In the genomic region with DNA sequence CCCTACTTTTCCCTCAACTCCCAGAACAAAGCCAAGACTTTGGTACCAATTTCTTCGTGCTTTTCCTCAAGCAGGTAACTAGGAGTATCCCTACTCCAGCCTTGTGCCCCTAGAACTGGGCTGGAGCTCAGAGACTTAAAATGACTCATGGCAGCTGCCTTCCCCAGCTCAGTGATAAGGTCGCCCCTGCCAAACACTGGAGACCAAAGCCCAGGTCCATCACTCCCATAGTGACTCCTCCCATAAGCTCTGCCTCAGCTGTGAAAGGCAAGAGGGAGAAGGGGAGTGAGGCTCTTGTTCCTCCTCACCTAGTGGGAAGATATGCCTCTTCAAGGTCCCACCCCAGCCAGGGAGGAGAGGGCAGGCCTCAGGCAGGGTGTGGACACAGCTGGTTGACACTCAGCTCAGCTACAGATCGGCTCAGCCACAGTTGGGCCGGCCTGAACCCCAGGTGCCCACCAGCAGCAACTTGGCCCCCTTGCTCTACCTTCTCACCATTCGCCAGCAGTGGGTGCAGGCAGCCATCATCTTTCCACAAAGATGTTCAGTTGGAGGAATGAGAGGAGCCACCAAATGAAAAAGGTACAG, we compare ENCODE assay signal across 23 cellular contexts. TPM values are rescaled to one million over a fixed set of nuclear protein-coding genes. Genes with fewer than 3 reads are reported as not detected.
"Had no signal": no experiment of that assay in that cellular context is flagged by ENCODE, and none has a peak within 500 bp of the region (broad histone marks: within the 10 kb centered on the region; RNA-seq: fewer than 3 reads in every experiment).

No MANE protein-coding gene starts in this region.

- H3K4me3 Mint-ChIP-seq: stimulated activated naive CD8-positive, alpha-beta T cell treated with anti-CD3 and anti-CD28 coated beads, Interleukin-15, Interleukin-2, amounts not matched to agents 100 ng/mL and 50 ng/mL, for 24 hours had no signal

- DNase-seq: effector memory CD4-positive, alpha-beta T cell; gastrocnemius medialis; heart right ventricle; hypothalamus; kidney glomerular epithelial cell; mammary epithelial cell; mucosa of descending colon; naive thymus-derived CD8-positive, alpha-beta T cell; ovary; small intestine; stimulated activated CD4-positive, alpha-beta T cell treated with anti-CD3 and anti-CD28 coated beads, Interleukin-2, amount 100 ng/mL, for 48 hours; substantia nigra; transverse colon had no signal

- H3K27ac Mint-ChIP-seq: naive thymus-derived CD8-positive, alpha-beta T cell; stimulated activated naive CD8-positive, alpha-beta T cell treated with anti-CD3 and anti-CD28 coated beads, Interleukin-15, Interleukin-2, amounts not matched to agents 100 ng/mL and 50 ng/mL, for 24 hours had no signal

- H3K4me3 ChIP-seq: esophagus muscularis mucosa, gastrocnemius medialis, heart right ventricle, mucosa of descending colon, ovary, thoracic aorta, transverse colon had no signal

- H3K36me3 ChIP-seq: ovary had no signal

- H3K27ac ChIP-seq: epithelial cell of prostate, esophagus muscularis mucosa, heart right ventricle, ovary, thoracic aorta, transverse colon had no signal

- H3K9me3 ChIP-seq: ovary had no signal

- H3K27me3 ChIP-seq: esophagus muscularis mucosa, gastrocnemius medialis, heart right ventricle, ovary, transverse colon had no signal

- ATAC-seq: heart right ventricle; mucosa of descending colon; naive thymus-derived CD8-positive, alpha-beta T cell; right cardiac atrium had no signal

- H3K4me1 ChIP-seq: transverse colon had no signal

- H3K27me3 Mint-ChIP-seq: naive thymus-derived CD8-positive, alpha-beta T cell; stimulated activated naive CD8-positive, alpha-beta T cell treated with anti-CD3 and anti-CD28 coated beads, Interleukin-15, Interleukin-2, amounts not matched to agents 100 ng/mL and 50 ng/mL, for 24 hours had no signal

RNA-seq across cellular contexts. Expression of gene TMEM140, which starts 36.5 kb away (rescaled TPM):
- polyA plus RNA-seq: mammary epithelial cell had no signal

RNA-seq across cellular contexts. Expression of gene STRA8, which starts 49.3 kb away (rescaled TPM):
- total RNA-seq: esophagus muscularis mucosa; fibroblast of villous mesenchyme; gastrocnemius medialis; heart right ventricle; mammary epithelial cell; mucosa of descending colon; naive thymus-derived CD8-positive, alpha-beta T cell; ovary; posterior vena cava; right cardiac atrium; thoracic aorta; transverse colon; ureter had no signal
- polyA plus RNA-seq: heart right ventricle; liver; mammary epithelial cell; naive thymus-derived CD8-positive, alpha-beta T cell; neural cell; ovary; right cardiac atrium; small intestine had no signal
